Comparison of ENCODE assay signal across 9 cellular contexts in the genomic region with DNA sequence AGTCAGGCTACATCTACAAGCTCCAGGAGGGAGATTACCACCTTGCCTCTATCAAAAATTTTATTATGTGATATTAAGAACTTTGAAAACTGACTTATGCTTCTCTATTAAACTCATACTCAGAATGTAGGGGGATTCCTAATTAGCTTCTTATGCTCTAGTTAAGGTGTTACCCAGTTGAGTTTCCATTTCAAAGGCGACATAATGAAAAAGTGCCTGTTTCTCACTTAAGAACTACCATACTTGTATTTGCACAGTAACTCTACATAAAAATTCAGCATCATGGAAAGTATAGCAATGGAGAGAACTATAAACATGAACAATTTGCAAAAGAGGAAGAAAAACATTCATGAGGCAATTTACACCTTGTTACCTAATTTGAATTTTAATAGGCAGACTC.
"Had no signal": no experiment of that assay in that cellular context is flagged by ENCODE, and none has a peak within 500 bp of the region (broad histone marks: within the 10 kb centered on the region; RNA-seq: fewer than 3 reads in every experiment).

No MANE protein-coding gene starts in this region.

- H3K27ac ChIP-seq: GM23248 had no signal

- FAIRE-seq: H1, H54, HTR-8/SVneo, K562 had no signal

- H3K9ac ChIP-seq: GM23248 had no signal

- H2AFZ ChIP-seq: GM23248 had no signal

- DNase-seq: GM23248, H9, HCEC 1CT, IMR-90, KG1 had no signal

- H3K4me3 ChIP-seq: GM23248, K562 had no signal

- H3K9me3 Mint-ChIP-seq: H9 had no signal

- H3K4me3 Mint-ChIP-seq: H9 had no signal

- H3K27ac Mint-ChIP-seq: H9 had no signal

- ATAC-seq: K562 had no signal
